In genomic region chr1:9436258-9436657, GRCh38 we compare ENCODE assay signal across 27 cellular contexts.
DNase-seq lines count a peak whose midpoint lies in the region; ATAC-seq, FAIRE-seq and TF ChIP-seq lines count a peak whose summit lies in the region.
"Had no signal": no experiment of that assay in that cellular context is flagged by ENCODE, and none has a peak within 500 bp of the region (broad histone marks: within the 10 kb centered on the region; RNA-seq: fewer than 3 reads in every experiment).

No MANE protein-coding gene starts in this region.

- in situ Hi-C loops in G401 (cut with HindIII; ENCODE audit: low sequenced_read_pairs): no loop called here

- no peak overlapping the region for H3K27ac Mint-ChIP-seq in effector memory CD8-positive, alpha-beta T cell
- H3K27ac Mint-ChIP-seq: activated CD4-positive, alpha-beta T cell treated with anti-CD3 and anti-CD28 coated beads for 36 hours; activated CD8-positive, alpha-beta memory T cell treated with anti-CD3 and anti-CD28 coated beads, Interleukin-2, amount 10 ng/mL, durations not matched to agents 7 days and 5 days; activated naive CD8-positive, alpha-beta T cell; activated T-helper 17 cell treated with anti-CD3 and anti-CD28 coated beads, Interleukin-2, amount 50 U/mL, for 72 hours; CD4-positive, alpha-beta T cell; HFFc6; immature natural killer cell; stimulated activated naive CD8-positive, alpha-beta T cell treated with anti-CD3 and anti-CD28 coated beads, Interleukin-15, amount 100 ng/mL, for 72 hours had no signal

- H3K4me2 ChIP-seq in A549: peak overlapping the region; percentile 48

- POLR2A ChIA-PET in A549 (lab: Yijun Ruan, JAX) (no interaction called here), RWPE1 (lab: Yijun Ruan, JAX; ENCODE audit: low non-redundant PET) (interaction anchor here (0.5 kb wide), 1 partner anchor 147 kb away, joined by 3 read pairs; no protein-coding TSS in a partner anchor)

- no peaks in the 10 kb centered on the region for H3K9me3 Mint-ChIP-seq in effector memory CD8-positive, alpha-beta T cell
- H3K9me3 Mint-ChIP-seq: activated T-helper 17 cell treated with anti-CD3 and anti-CD28 coated beads, Interleukin-2, amount 50 U/mL, for 72 hours; CD4-positive, alpha-beta T cell; HFFc6; immature natural killer cell; nephron; stimulated activated naive CD8-positive, alpha-beta T cell treated with anti-CD3 and anti-CD28 coated beads, Interleukin-15, amount 100 ng/mL, for 72 hours had no signal

- no peaks in the 10 kb centered on the region for H3K36me3 ChIP-seq in psoas muscle (ENCODE audit: insufficient read depth in 1 of 2, low read depth in 1 of 2)
- H3K36me3 ChIP-seq: heart right ventricle, spleen, uterus had no signal

- no peak for FAIRE-seq in A549 (lab: Jason Lieb, UNC)
- FAIRE-seq: colon, GM12878, TTC549 had no signal

- TF ChIP-seq EP300 in A549 (IDR thresholded peaks at IDR 0.05): no peak

- TF ChIP-seq CTCF in A549 (IDR thresholded peaks at IDR 0.05) (no peak), VCaP (conservative IDR thresholded peaks at IDR 0.05) (no peak), psoas muscle (IDR thresholded peaks at IDR 0.05) (no peak), RWPE1 (conservative IDR thresholded peaks at IDR 0.05; ENCODE audit: low read depth) (no peak)

- H3K4me3 Mint-ChIP-seq in effector memory CD8-positive, alpha-beta T cell: no peak overlapping the region
- H3K4me3 Mint-ChIP-seq: activated CD4-positive, alpha-beta T cell treated with anti-CD3 and anti-CD28 coated beads for 36 hours; activated CD8-positive, alpha-beta memory T cell treated with anti-CD3 and anti-CD28 coated beads, Interleukin-2, amount 10 ng/mL, durations not matched to agents 7 days and 5 days; activated naive CD8-positive, alpha-beta T cell; activated T-helper 17 cell treated with anti-CD3 and anti-CD28 coated beads, Interleukin-2, amount 50 U/mL, for 72 hours; CD4-positive, alpha-beta T cell; HFFc6; immature natural killer cell; nephron; stimulated activated naive CD8-positive, alpha-beta T cell treated with anti-CD3 and anti-CD28 coated beads, Interleukin-15, amount 100 ng/mL, for 72 hours had no signal

- no peak for TF ChIP-seq POLR2A in A549 (IDR thresholded peaks at IDR 0.05; ENCODE audit: low read length)

- no peak for ATAC-seq in A549
- peak in 1 of 4 donors; percentile 22 for ATAC-seq in psoas muscle
- ATAC-seq in effector memory CD8-positive, alpha-beta T cell (replicated peaks): no peak
- ATAC-seq: activated CD4-positive, alpha-beta T cell treated with anti-CD3 and anti-CD28 coated beads for 36 hours; activated CD8-positive, alpha-beta memory T cell treated with anti-CD3 and anti-CD28 coated beads, Interleukin-2, amount 10 ng/mL, durations not matched to agents 7 days and 5 days; activated T-helper 17 cell treated with anti-CD3 and anti-CD28 coated beads, Interleukin-2, amount 50 U/mL, for 72 hours; GM12878; heart right ventricle; stimulated activated naive CD8-positive, alpha-beta T cell treated with anti-CD3 and anti-CD28 coated beads, Interleukin-15, amount 100 ng/mL, for 72 hours had no signal

- H3K4me3 ChIP-seq in A549 (no peak overlapping the region), psoas muscle (no peak overlapping the region)
- H3K4me3 ChIP-seq: GM12878, heart right ventricle, spleen, uterus had no signal

- H3K36me3 Mint-ChIP-seq in effector memory CD8-positive, alpha-beta T cell (ENCODE audit: insufficient read depth): no peaks in the 10 kb centered on the region
- H3K36me3 Mint-ChIP-seq: activated CD8-positive, alpha-beta memory T cell treated with anti-CD3 and anti-CD28 coated beads, Interleukin-2, amount 10 ng/mL, durations not matched to agents 7 days and 5 days; activated naive CD8-positive, alpha-beta T cell; immature natural killer cell had no signal

- peaks cover 36 to 75% of the 10 kb centered on the region in 2 donors for H3K27me3 Mint-ChIP-seq in effector memory CD8-positive, alpha-beta T cell
- H3K27me3 Mint-ChIP-seq: activated CD4-positive, alpha-beta T cell treated with anti-CD3 and anti-CD28 coated beads for 36 hours had no signal

- H3K4me1 Mint-ChIP-seq in effector memory CD8-positive, alpha-beta T cell (ENCODE audit: low read depth in 2 of 2): no peaks in the 10 kb centered on the region
- H3K4me1 Mint-ChIP-seq: activated CD4-positive, alpha-beta T cell treated with anti-CD3 and anti-CD28 coated beads for 36 hours; activated CD8-positive, alpha-beta memory T cell treated with anti-CD3 and anti-CD28 coated beads, Interleukin-2, amount 10 ng/mL, durations not matched to agents 7 days and 5 days; activated T-helper 17 cell treated with anti-CD3 and anti-CD28 coated beads, Interleukin-2, amount 50 U/mL, for 72 hours; immature natural killer cell; stimulated activated naive CD8-positive, alpha-beta T cell treated with anti-CD3 and anti-CD28 coated beads, Interleukin-15, amount 100 ng/mL, for 72 hours had no signal

- H3K27ac ChIP-seq in A549: peak overlapping the region; percentile 63 to 86; a peak in 5 of 6 replicates
- peak overlapping the region; percentile 91 for H3K27ac ChIP-seq in VCaP
- peak overlapping the region; percentile 80 for H3K27ac ChIP-seq in psoas muscle
- H3K27ac ChIP-seq in RWPE1: no peak overlapping the region

- H3K4me1 ChIP-seq in A549: peaks cover 62% of the 10 kb centered on the region
- H3K4me1 ChIP-seq in psoas muscle: peaks cover 61% of the 10 kb centered on the region

- H3K27me3 ChIP-seq in psoas muscle (ENCODE audit: insufficient read depth in 3 of 3, low read length in 2 of 3): no peaks in the 10 kb centered on the region
- H3K27me3 ChIP-seq: heart right ventricle, spleen, uterus had no signal

- no peak for TF ChIP-seq RAD21 in A549 (conservative IDR thresholded peaks at IDR 0.05 in 1 of 2, IDR thresholded peaks at IDR 0.05 in 1 of 2)

- DNase-seq in A549 (ENCODE audit: low read depth in 1 of 2, low spot score in 1 of 2): peak in 1 of 2 experiments; percentile 41
- DNase-seq in kidney tubule cell (ENCODE audit: low spot score): peak; percentile 84
- no peak for DNase-seq in psoas muscle
- no peak for DNase-seq in RWPE1 (ENCODE audit: low spot score)
- DNase-seq in hepatic stellate cell (ENCODE audit: low spot score): no peak
- no peak for DNase-seq in effector memory CD8-positive, alpha-beta T cell
- no peak for DNase-seq in G401 (ENCODE audit: low spot score)
- DNase-seq: activated CD4-positive, alpha-beta T cell treated with anti-CD3 and anti-CD28 coated beads for 36 hours; activated CD8-positive, alpha-beta memory T cell treated with anti-CD3 and anti-CD28 coated beads, Interleukin-2, amount 10 ng/mL, durations not matched to agents 7 days and 5 days; CD4-positive, alpha-beta T cell; heart right ventricle; HFFc6; immature natural killer cell; mesendoderm; NCI-H1417; NCI-H510A; spleen; stimulated activated CD4-positive, alpha-beta T cell treated with anti-CD3 and anti-CD28 coated beads, Interleukin-4, amount 100 ng/mL, for 4 hours; stimulated activated naive CD8-positive, alpha-beta T cell treated with anti-CD3 and anti-CD28 coated beads, Interleukin-15, amount 100 ng/mL, for 72 hours; uterus had no signal

- 5% methylated on average over 2 of the region's 2 CpGs for WGBS in A549 (ENCODE audit: missing lambda C conversion rate)
- WGBS in psoas muscle, 3 donors: 35 to 59% (median 41%) methylated on average over 2 of the region's 2 CpGs

- CTCF ChIA-PET in A549 (lab: Yijun Ruan, JAX) (no interaction called here), RWPE1 (lab: Yijun Ruan, JAX) (interaction anchor here (1.1 kb wide), 1 partner anchor 19 kb away, joined by 6 read pairs; no protein-coding TSS in a partner anchor)

- intact Hi-C loops in psoas muscle (cut with DNase I): no loop called here

- no peaks in the 10 kb centered on the region for H3K9me3 ChIP-seq in A549
- H3K9me3 ChIP-seq in psoas muscle: no peaks in the 10 kb centered on the region
- H3K9me3 ChIP-seq: heart right ventricle, spleen, uterus had no signal

TF ChIP-seq in A549, 52 proteins besides CTCF, POLR2A, EP300 and RAD21:
- TF ChIP-seq MAFK (IDR thresholded peaks at IDR 0.05; ENCODE audit: partially characterized antibody) (peak; percentile 41), BHLHE40 (IDR thresholded peaks at IDR 0.05; ENCODE audit: low read depth, low read length) (no peak), EHMT2 (IDR thresholded peaks at IDR 0.05; ENCODE audit: low read depth) (no peak), FOSL2 (IDR thresholded peaks at IDR 0.05) (no peak), FOSL2 (CRISPR knock-in tag; IDR thresholded peaks at IDR 0.05) (0 out of 2 replicates have a peak, but pooled peaks have one; percentile 19), ZFP36 (IDR thresholded peaks at IDR 0.05; ENCODE audit: borderline replicate concordance, partially characterized antibody) (no peak)
